In the genomic region with DNA sequence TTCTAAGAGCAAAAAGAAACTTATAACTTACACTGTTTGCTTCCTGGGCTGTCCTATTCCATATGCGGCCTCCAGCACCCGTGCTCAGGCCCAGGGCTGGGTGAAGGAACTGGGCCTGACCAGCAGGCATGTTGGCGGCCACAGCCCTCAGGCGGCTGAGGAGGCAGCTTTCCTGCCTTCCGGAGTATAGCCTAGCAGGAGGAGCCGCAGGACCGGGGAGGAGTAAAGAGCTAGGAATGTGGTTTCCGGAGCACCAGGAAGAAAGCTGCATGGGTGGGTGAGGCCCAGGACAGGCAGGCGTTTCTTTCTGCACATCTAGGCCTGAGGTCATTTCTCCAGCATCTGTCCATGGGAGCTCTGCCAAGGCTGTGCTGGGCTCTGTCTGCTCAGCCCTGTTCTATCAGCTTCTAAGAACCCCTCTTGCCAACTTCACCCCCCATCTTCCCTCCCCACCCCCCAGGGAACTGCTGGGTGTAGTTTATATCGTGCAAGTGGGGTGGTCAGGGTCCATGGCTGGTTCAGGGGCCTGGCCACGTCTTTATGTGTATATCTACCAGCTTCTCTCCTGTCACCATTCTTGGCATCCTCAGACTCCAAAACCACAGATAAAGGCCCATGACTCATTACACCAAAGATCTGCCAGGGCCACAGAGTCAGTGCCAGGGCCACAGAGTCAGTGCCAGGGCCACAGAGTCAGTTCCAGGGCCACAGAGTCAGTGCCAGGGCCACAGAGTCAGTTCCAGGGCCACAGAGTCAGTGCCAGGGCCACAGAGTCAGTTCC, we compare ENCODE assay signal across 8 cellular contexts. TPM values are rescaled to one million over a fixed set of nuclear protein-coding genes. Genes with fewer than 3 reads are reported as not detected.
DNase-seq lines count a peak whose midpoint lies in the region; ATAC-seq, FAIRE-seq and TF ChIP-seq lines count a peak whose summit lies in the region.
"Had no signal": no experiment of that assay in that cellular context is flagged by ENCODE, and none has a peak within 500 bp of the region (broad histone marks: within the 10 kb centered on the region; RNA-seq: fewer than 3 reads in every experiment).

No MANE protein-coding gene starts in this region.

- dilution Hi-C loops in endothelial cell of umbilical vein (cut with MboI; ENCODE audit: extremely low pct_ligation_motif_present, low sequenced_read_pairs) = no loop called here

- H3K27ac ChIP-seq in endothelial cell of umbilical vein (ENCODE audit: insufficient read depth, low read depth, low read length) (peak overlapping the region; percentile 82), mesenchymal stem cell (ENCODE audit: low read length, poor library complexity, severe bottlenecking) (peak overlapping the region; percentile 57)
- no peak overlapping the region for H3K27ac ChIP-seq in naive thymus-derived CD4-positive, alpha-beta T cell (ENCODE audit: low read depth, low read length)

- no peak for TF ChIP-seq CTCF in endothelial cell of umbilical vein (IDR thresholded peaks at IDR 0.05; ENCODE audit: extremely low read depth in 1 of 2, insufficient read depth in 1 of 2, low read depth in 1 of 2, low read length in 2 of 2)

- peaks cover 20% of the 10 kb centered on the region for H3K4me1 ChIP-seq in endothelial cell of umbilical vein (ENCODE audit: control insufficient read depth, extremely low read depth, insufficient read depth, low read length)
- H3K4me1 ChIP-seq in mesenchymal stem cell (ENCODE audit: control insufficient read depth, insufficient read depth, low read depth, low read length) = peaks cover 21% of the 10 kb centered on the region
- H3K4me1 ChIP-seq in naive thymus-derived CD4-positive, alpha-beta T cell (ENCODE audit: control insufficient read depth in 2 of 2, insufficient read depth in 2 of 2, low read length in 2 of 2) = no peaks in the 10 kb centered on the region

- H4K8ac ChIP-seq in mesenchymal stem cell (ENCODE audit: low read length) = peak overlapping the region; percentile 99

- POLR2A ChIA-PET in endothelial cell of umbilical vein (lab: Charles Lee) = interaction anchor here (0.6 kb wide), 1 partner anchor 13 kb away, joined by 3 read pairs; no protein-coding TSS in a partner anchor
- POLR2A ChIA-PET in naive thymus-derived CD4-positive, alpha-beta T cell (lab: Charles Lee) = no interaction called here

- peak overlapping the region; percentile 57 for H2BK15ac ChIP-seq in mesenchymal stem cell (ENCODE audit: low read depth, poor library complexity, severe bottlenecking)

- intact Hi-C loops in endothelial cell of umbilical vein (cut with micrococcal nuclease) = loop anchor here (1.0 kb wide), 1 partner anchor 8 kb away; a partner anchor contains a TSS
- intact Hi-C loops in naive thymus-derived CD4-positive, alpha-beta T cell (cut with micrococcal nuclease) = no loop called here

- TF ChIP-seq POLR2A in endothelial cell of umbilical vein (IDR thresholded peaks at IDR 0.05; ENCODE audit: low read depth, low read length) = peak; percentile 96

- no peaks in the 10 kb centered on the region for H3K79me1 ChIP-seq in mesenchymal stem cell (replicated peaks; ENCODE audit: low read length, poor library complexity, severe bottlenecking)

- H3K9me3 ChIP-seq in MG63 (no peaks in the 10 kb centered on the region), endothelial cell of umbilical vein (replicated peaks; ENCODE audit: control insufficient read depth, insufficient read depth, low read length) (no peaks in the 10 kb centered on the region), mesenchymal stem cell (ENCODE audit: control insufficient read depth, low read length) (peaks cover 4% of the 10 kb centered on the region)
- H3K9me3 ChIP-seq in naive thymus-derived CD4-positive, alpha-beta T cell (ENCODE audit: control insufficient read depth in 2 of 3, low read length in 3 of 3) = no peaks in the 10 kb centered on the region

- H3K18ac ChIP-seq in mesenchymal stem cell (ENCODE audit: low read depth in 1 of 2, low read length in 2 of 2) = peak overlapping the region; percentile 75 to 96

- H3K27me3 ChIP-seq in MG63 (no peaks in the 10 kb centered on the region), endothelial cell of umbilical vein (ENCODE audit: control insufficient read depth in 2 of 2, insufficient read depth in 2 of 2, low read length in 2 of 2) (no peaks in the 10 kb centered on the region), mesenchymal stem cell (ENCODE audit: control insufficient read depth in 1 of 2, insufficient read depth in 1 of 2, low read length in 2 of 2) (no peaks in the 10 kb centered on the region)
- no peaks in the 10 kb centered on the region for H3K27me3 ChIP-seq in naive thymus-derived CD4-positive, alpha-beta T cell (ENCODE audit: control insufficient read depth in 2 of 2, insufficient read depth in 2 of 2, low read length in 2 of 2)

- H3K36me3 ChIP-seq in MG63 = no peaks in the 10 kb centered on the region
- H3K36me3 ChIP-seq in endothelial cell of umbilical vein (ENCODE audit: control insufficient read depth in 2 of 2, extremely low read depth in 1 of 2, insufficient read depth in 2 of 2, low read length in 2 of 2) = no peaks in the 10 kb centered on the region
- H3K36me3 ChIP-seq in mesenchymal stem cell (ENCODE audit: control insufficient read depth in 1 of 2, insufficient read depth in 2 of 2, low read depth in 1 of 2, low read length in 2 of 2) = peaks cover 4 to 8% of the 10 kb centered on the region in 2 experiments
- no peaks in the 10 kb centered on the region for H3K36me3 ChIP-seq in naive thymus-derived CD4-positive, alpha-beta T cell (ENCODE audit: control insufficient read depth in 2 of 3, insufficient read depth in 3 of 3, low read length in 3 of 3)

- H3K4me3 Mint-ChIP-seq in naive thymus-derived CD4-positive, alpha-beta T cell = no peak overlapping the region
- H3K4me3 Mint-ChIP-seq: activated CD4-positive, alpha-beta T cell treated with anti-CD3 and anti-CD28 coated beads, Interleukin-2, amount 10 ng/mL, durations not matched to agents 7 days and 5 days had no signal

- FAIRE-seq in endothelial cell of umbilical vein (lab: Jason Lieb, UNC) (peak; percentile 98), GM19239 (lab: Jason Lieb, UNC) (no peak)

- H4K20me1 ChIP-seq in endothelial cell of umbilical vein (replicated peaks; ENCODE audit: control insufficient read depth, extremely low read depth, insufficient read depth, low read length) = no peaks in the 10 kb centered on the region

- H3K4me2 ChIP-seq in endothelial cell of umbilical vein (ENCODE audit: insufficient read depth, low read length) = peak overlapping the region; percentile 83
- peak overlapping the region; percentile 20 for H3K4me2 ChIP-seq in mesenchymal stem cell (ENCODE audit: low read length, poor library complexity, severe bottlenecking)

- H2AFZ ChIP-seq in endothelial cell of umbilical vein (ENCODE audit: low read depth, low read length) = peak overlapping the region; percentile 89
- no peak overlapping the region for H2AFZ ChIP-seq in mesenchymal stem cell (ENCODE audit: low read depth, low read length)

- H3K27me3 Mint-ChIP-seq in naive thymus-derived CD4-positive, alpha-beta T cell = peaks cover 18 to 54% (median 48%) of the 10 kb centered on the region in 5 donors

- H2AK5ac ChIP-seq in mesenchymal stem cell (ENCODE audit: low read length, severe bottlenecking) = peak overlapping the region; percentile 71

- H3K9me3 Mint-ChIP-seq in naive thymus-derived CD4-positive, alpha-beta T cell = no peaks in the 10 kb centered on the region
- H3K9me3 Mint-ChIP-seq: activated CD4-positive, alpha-beta T cell treated with anti-CD3 and anti-CD28 coated beads, Interleukin-2, amount 10 ng/mL, durations not matched to agents 7 days and 5 days had no signal

- no peak overlapping the region for H3K27ac Mint-ChIP-seq in naive thymus-derived CD4-positive, alpha-beta T cell
- H3K27ac Mint-ChIP-seq: activated CD4-positive, alpha-beta T cell treated with anti-CD3 and anti-CD28 coated beads, Interleukin-2, amount 10 ng/mL, durations not matched to agents 7 days and 5 days had no signal

- no TSS peak for BruUV-seq in endothelial cell of umbilical vein (replicated peaks; lab: Mats Ljungman, UMichigan)

- H3K9ac ChIP-seq in endothelial cell of umbilical vein (replicated peaks; ENCODE audit: extremely low read depth, insufficient read depth, low read length) (peak overlapping the region; percentile 61), mesenchymal stem cell (ENCODE audit: low read length) (peak overlapping the region; percentile 95)

- peak; percentile 99 for DNase-seq in MG63
- DNase-seq in endothelial cell of umbilical vein (ENCODE audit: low read depth, low spot score) = peak; percentile 68
- peak; percentile 87 for DNase-seq in mesenchymal stem cell
- no peak for DNase-seq in naive thymus-derived CD4-positive, alpha-beta T cell
- no peak for DNase-seq in GM19239 (ENCODE audit: insufficient read length, low spot score)
- DNase-seq: activated CD4-positive, alpha-beta T cell treated with anti-CD3 and anti-CD28 coated beads, Interleukin-2, amount 10 ng/mL, durations not matched to agents 7 days and 5 days had no signal

- CTCF ChIA-PET in endothelial cell of umbilical vein (lab: Charles Lee) = interaction anchor here (0.7 to 4.6 kb wide), 7 partner anchors 9 to 558 kb away, joined by 3 to 55 read pairs (median 3); no protein-coding TSS in a partner anchor
- CTCF ChIA-PET in naive thymus-derived CD4-positive, alpha-beta T cell (lab: Charles Lee) = no interaction called here

- H3K9me1 ChIP-seq in endothelial cell of umbilical vein (replicated peaks; ENCODE audit: control insufficient read depth, extremely low read depth, insufficient read depth, low read length) = no peaks in the 10 kb centered on the region

- peaks cover 0 to 4% (median 0%) of the 10 kb centered on the region in 5 donors for H3K36me3 Mint-ChIP-seq in naive thymus-derived CD4-positive, alpha-beta T cell

- peak overlapping the region; percentile 40 for H3K4me3 ChIP-seq in MG63
- peak overlapping the region in 1 of 3 experiments; percentile 20 for H3K4me3 ChIP-seq in endothelial cell of umbilical vein (replicated peaks in 1 of 3; ENCODE audit: insufficient read depth in 1 of 3, low read depth in 1 of 3, low read length in 3 of 3)
- H3K4me3 ChIP-seq in mesenchymal stem cell (ENCODE audit: insufficient read depth in 1 of 2, low read depth in 1 of 2, low read length in 2 of 2) = peak overlapping the region in 1 of 2 experiments; percentile 78
- H3K4me3 ChIP-seq in naive thymus-derived CD4-positive, alpha-beta T cell (ENCODE audit: low read length) = no peak overlapping the region

- H3K23ac ChIP-seq in mesenchymal stem cell (ENCODE audit: low read length in 2 of 2) = no peak overlapping the region

- H3K4me1 Mint-ChIP-seq in naive thymus-derived CD4-positive, alpha-beta T cell = peaks cover 0 to 5% (median 0%) of the 10 kb centered on the region in 7 donors

- WGBS in mesenchymal stem cell = 33% methylated on average over 11 of the region's 11 CpGs

- no peak overlapping the region for H3K14ac ChIP-seq in mesenchymal stem cell (ENCODE audit: low read length in 2 of 2)

- no peak for ATAC-seq in naive thymus-derived CD4-positive, alpha-beta T cell
- ATAC-seq in HG03097 (IDR thresholded peaks at IDR 0.05; ENCODE audit: low FRiP score, unreplicated experiment) = no peak
- no peak for ATAC-seq in GM19463 (IDR thresholded peaks at IDR 0.05; ENCODE audit: unreplicated experiment)

- peak overlapping the region; percentile 55 to 71 for H2BK12ac ChIP-seq in mesenchymal stem cell (ENCODE audit: low read length in 2 of 2)

- H2BK5ac ChIP-seq in mesenchymal stem cell (ENCODE audit: low read depth, low read length, poor library complexity, severe bottlenecking) = no peak overlapping the region

- H4K91ac ChIP-seq in mesenchymal stem cell (ENCODE audit: low read length) = peak overlapping the region; percentile 87

- H2BK120ac ChIP-seq in mesenchymal stem cell (ENCODE audit: low read depth, low read length) = peak overlapping the region; percentile 73

- H3K4ac ChIP-seq in mesenchymal stem cell (ENCODE audit: low read depth in 1 of 2, low read length in 2 of 2) = peak overlapping the region; percentile 84 to 95

- no peaks in the 10 kb centered on the region for H3K79me2 ChIP-seq in endothelial cell of umbilical vein (ENCODE audit: control insufficient read depth, insufficient read depth, low read length)

RNA-seq across cellular contexts. Expression of a gene that starts 7.8 kb away (rescaled TPM):
- total RNA-seq in MG63 (2014; rRNA removed; shearing (Covaris generic); ENCODE audit: low replicate concordance) = 27.4 and 42.1 TPM in 2 replicates
- total RNA-seq in endothelial cell of umbilical vein = 11.3 and 13.1 TPM in 2 replicates
- polyA plus RNA-seq in endothelial cell of umbilical vein = 4.2 and 4.3 TPM in 2 replicates
- 4.3 and 5.9 TPM in 2 replicates for polyA plus RNA-seq in endothelial cell of umbilical vein (2011; cell fraction: cytosol; rRNA removed)
- 12.4 and 14.0 TPM in 2 replicates for polyA plus RNA-seq in endothelial cell of umbilical vein (2011; cell fraction: nucleus; rRNA removed)
- 4.0 and 6.1 TPM in 2 replicates for polyA plus RNA-seq in endothelial cell of umbilical vein (2012)
- polyA minus RNA-seq in endothelial cell of umbilical vein = 4.9 and 7.3 TPM in 2 replicates
- 0.92 TPM for polyA minus RNA-seq in endothelial cell of umbilical vein (2011; cell fraction: cytosol; rRNA and poly(A)+ RNA removed)
- 7.5 and 12.7 TPM in 2 replicates for polyA minus RNA-seq in endothelial cell of umbilical vein (2011; cell fraction: nucleus; rRNA and poly(A)+ RNA removed)
- 4.7 TPM for polyA plus RNA-seq in mesenchymal stem cell (2013, experiment 1 of 2)
- 4.5 TPM for polyA plus RNA-seq in mesenchymal stem cell (2013, experiment 2 of 2)
- total RNA-seq in naive thymus-derived CD4-positive, alpha-beta T cell = under 1 TPM in 3 of 5 experiments, not detected in 2; 0.08 to 0.27 (median 0.22) TPM
- polyA plus RNA-seq in naive thymus-derived CD4-positive, alpha-beta T cell = not detected

RNA-seq across cellular contexts. Expression of a gene that starts 16.1 kb away (rescaled TPM):
- 0.13 and 0.17 TPM in 2 replicates for total RNA-seq in MG63 (2014; rRNA removed; shearing (Covaris generic); ENCODE audit: low replicate concordance)
- 0.12 TPM in 1 of 2 replicates, not detected in the other for total RNA-seq in endothelial cell of umbilical vein
- 0.07 and 0.08 TPM in 2 replicates for polyA plus RNA-seq in endothelial cell of umbilical vein
- 0.06 TPM in 1 of 2 replicates, not detected in the other for polyA plus RNA-seq in endothelial cell of umbilical vein (2011; cell fraction: cytosol; rRNA removed)
- polyA plus RNA-seq in endothelial cell of umbilical vein (2011; cell fraction: nucleus; rRNA removed) = 0.57 and 0.74 TPM in 2 replicates
- 0.25 TPM in 1 of 2 replicates, not detected in the other for polyA plus RNA-seq in endothelial cell of umbilical vein (2012)
- 0.34 TPM in 1 of 2 replicates, not detected in the other for polyA minus RNA-seq in endothelial cell of umbilical vein
- not detected for polyA minus RNA-seq in endothelial cell of umbilical vein (2011; cell fraction: cytosol; rRNA and poly(A)+ RNA removed)
- 0.24 TPM in 1 of 2 replicates, not detected in the other for polyA minus RNA-seq in endothelial cell of umbilical vein (2011; cell fraction: nucleus; rRNA and poly(A)+ RNA removed)
- 0.14 TPM for polyA plus RNA-seq in mesenchymal stem cell (2013, experiment 1 of 2)
- 0.03 TPM for polyA plus RNA-seq in mesenchymal stem cell (2013, experiment 2 of 2)
- total RNA-seq in naive thymus-derived CD4-positive, alpha-beta T cell = 1 to 10 TPM in 2 of 5 experiments, under 1 TPM in 3; 0.15 to 1.8 (median 0.24) TPM
- polyA plus RNA-seq in naive thymus-derived CD4-positive, alpha-beta T cell = under 1 TPM in 1 of 2 donors, not detected in 1; 0.06 TPM

RNA-seq across cellular contexts. Expression of a gene that starts 27.5 kb away (rescaled TPM):
- total RNA-seq in MG63 (2014; rRNA removed; shearing (Covaris generic); ENCODE audit: low replicate concordance) = 18.3 and 18.4 TPM in 2 replicates
- 3.2 and 3.7 TPM in 2 replicates for total RNA-seq in endothelial cell of umbilical vein
- 4.3 and 4.4 TPM in 2 replicates for polyA plus RNA-seq in endothelial cell of umbilical vein
- polyA plus RNA-seq in endothelial cell of umbilical vein (2011; cell fraction: cytosol; rRNA removed) = 3.6 and 4.0 TPM in 2 replicates
- 1.8 and 2.1 TPM in 2 replicates for polyA plus RNA-seq in endothelial cell of umbilical vein (2011; cell fraction: nucleus; rRNA removed)
- polyA plus RNA-seq in endothelial cell of umbilical vein (2012) = 2.6 and 3.3 TPM in 2 replicates
- polyA minus RNA-seq in endothelial cell of umbilical vein = 3.6 and 4.9 TPM in 2 replicates
- 4.1 TPM for polyA minus RNA-seq in endothelial cell of umbilical vein (2011; cell fraction: cytosol; rRNA and poly(A)+ RNA removed)
- 2.8 and 3.0 TPM in 2 replicates for polyA minus RNA-seq in endothelial cell of umbilical vein (2011; cell fraction: nucleus; rRNA and poly(A)+ RNA removed)
- polyA plus RNA-seq in mesenchymal stem cell (2013, experiment 1 of 2) = 3.7 TPM
- polyA plus RNA-seq in mesenchymal stem cell (2013, experiment 2 of 2) = 3.5 TPM
- total RNA-seq in naive thymus-derived CD4-positive, alpha-beta T cell = 1 to 10 TPM in 4 of 5 experiments, under 1 TPM in 1; 0.92 to 4.6 (median 2.0) TPM
- polyA plus RNA-seq in naive thymus-derived CD4-positive, alpha-beta T cell = 1 to 10 TPM; 1.2 to 2.4 TPM

RNA-seq across cellular contexts. Expression of a gene that starts 27.5 kb away (rescaled TPM):
- total RNA-seq in MG63 (2014; rRNA removed; shearing (Covaris generic); ENCODE audit: low replicate concordance) = 0.13 TPM in 1 of 2 replicates, not detected in the other
- total RNA-seq in endothelial cell of umbilical vein = not detected in 2 replicates
- 0.05 and 0.07 TPM in 2 replicates for polyA plus RNA-seq in endothelial cell of umbilical vein
- 0.04 TPM in 2 replicates for polyA plus RNA-seq in endothelial cell of umbilical vein (2011; cell fraction: cytosol; rRNA removed)
- polyA plus RNA-seq in endothelial cell of umbilical vein (2011; cell fraction: nucleus; rRNA removed) = not detected in 2 replicates
- polyA plus RNA-seq in endothelial cell of umbilical vein (2012) = 0.08 TPM in 1 of 2 replicates, not detected in the other
- 0.13 TPM in 1 of 2 replicates, not detected in the other for polyA minus RNA-seq in endothelial cell of umbilical vein
- polyA minus RNA-seq in endothelial cell of umbilical vein (2011; cell fraction: cytosol; rRNA and poly(A)+ RNA removed) = not detected
- polyA minus RNA-seq in endothelial cell of umbilical vein (2011; cell fraction: nucleus; rRNA and poly(A)+ RNA removed) = not detected in 2 replicates
- 0.07 TPM for polyA plus RNA-seq in mesenchymal stem cell (2013, experiment 1 of 2)
- polyA plus RNA-seq in mesenchymal stem cell (2013, experiment 2 of 2) = 0.04 TPM
- total RNA-seq in naive thymus-derived CD4-positive, alpha-beta T cell = under 1 TPM in 1 of 5 experiments, not detected in 4; 0.27 TPM
- polyA plus RNA-seq in naive thymus-derived CD4-positive, alpha-beta T cell = not detected
- total RNA-seq: activated CD4-positive, alpha-beta T cell treated with anti-CD3 and anti-CD28 coated beads, Interleukin-2, amount 10 ng/mL, durations not matched to agents 7 days and 5 days had no signal

Comparison
In these comparisons a context has a peak if more than half of its experiments do, and no peak if none do; other contexts are left out.
1. DNase-seq: peak in MG63 (single experiment), endothelial cell of umbilical vein (single experiment) and mesenchymal stem cell (single experiment); none in naive thymus-derived CD4-positive, alpha-beta T cell (0 of 9) and GM19239 (single experiment).